ENCODE assay signal across 1 cellular context in the genomic region with DNA sequence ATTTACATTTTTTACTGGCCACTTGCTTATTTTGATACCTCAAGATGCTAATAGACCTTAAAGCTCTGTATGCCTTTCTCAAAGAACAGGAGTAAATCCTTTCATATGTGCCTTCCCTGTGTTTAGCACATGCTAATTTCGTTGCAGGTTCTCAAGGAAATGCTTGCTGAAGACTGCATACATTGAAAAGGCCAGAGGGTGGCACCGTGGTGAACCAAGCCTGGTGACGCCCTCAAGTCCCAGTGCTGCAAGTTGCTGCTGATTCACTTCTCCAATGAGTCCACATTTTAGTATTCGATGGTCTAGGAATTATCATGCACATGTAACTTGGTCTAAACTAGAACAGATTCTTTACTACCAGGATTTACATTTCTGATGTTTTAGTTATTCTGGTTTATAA.
TF ChIP-seq lines count a peak whose summit lies in the region.

No MANE protein-coding gene starts in this region.

TF ChIP-seq in K562, 482 proteins besides CTCF, POLR2A, EP300 and RAD21 (continued from another document):
- no peak for TF ChIP-seq HIVEP1 (CRISPR knock-in tag; IDR thresholded peaks at IDR 0.05)
- no peak for TF ChIP-seq TEAD4 (IDR thresholded peaks at IDR 0.05; ENCODE audit: low read length)
- TF ChIP-seq TEAD4 (CRISPR knock-in tag; IDR thresholded peaks at IDR 0.05; ENCODE audit: borderline replicate concordance): no peak
- TF ChIP-seq, protein P1, sequence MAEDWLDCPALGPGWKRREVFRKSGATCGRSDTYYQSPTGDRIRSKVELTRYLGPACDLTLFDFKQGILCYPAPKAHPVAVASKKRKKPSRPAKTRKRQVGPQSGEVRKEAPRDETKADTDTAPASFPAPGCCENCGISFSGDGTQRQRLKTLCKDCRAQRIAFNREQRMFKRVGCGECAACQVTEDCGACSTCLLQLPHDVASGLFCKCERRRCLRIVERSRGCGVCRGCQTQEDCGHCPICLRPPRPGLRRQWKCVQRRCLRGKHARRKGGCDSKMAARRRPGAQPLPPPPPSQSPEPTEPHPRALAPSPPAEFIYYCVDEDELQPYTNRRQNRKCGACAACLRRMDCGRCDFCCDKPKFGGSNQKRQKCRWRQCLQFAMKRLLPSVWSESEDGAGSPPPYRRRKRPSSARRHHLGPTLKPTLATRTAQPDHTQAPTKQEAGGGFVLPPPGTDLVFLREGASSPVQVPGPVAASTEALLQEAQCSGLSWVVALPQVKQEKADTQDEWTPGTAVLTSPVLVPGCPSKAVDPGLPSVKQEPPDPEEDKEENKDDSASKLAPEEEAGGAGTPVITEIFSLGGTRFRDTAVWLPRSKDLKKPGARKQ (CRISPR knock-in tag; IDR thresholded peaks at IDR 0.05): no peak
- no peak for TF ChIP-seq RBM25 (IDR thresholded peaks at IDR 0.05; ENCODE audit: low read depth, low read length, severe bottlenecking)
- TF ChIP-seq KDM5B (IDR thresholded peaks at IDR 0.05; ENCODE audit: insufficient replicate concordance, low read depth, low read length): no peak
- TF ChIP-seq, protein P2, sequence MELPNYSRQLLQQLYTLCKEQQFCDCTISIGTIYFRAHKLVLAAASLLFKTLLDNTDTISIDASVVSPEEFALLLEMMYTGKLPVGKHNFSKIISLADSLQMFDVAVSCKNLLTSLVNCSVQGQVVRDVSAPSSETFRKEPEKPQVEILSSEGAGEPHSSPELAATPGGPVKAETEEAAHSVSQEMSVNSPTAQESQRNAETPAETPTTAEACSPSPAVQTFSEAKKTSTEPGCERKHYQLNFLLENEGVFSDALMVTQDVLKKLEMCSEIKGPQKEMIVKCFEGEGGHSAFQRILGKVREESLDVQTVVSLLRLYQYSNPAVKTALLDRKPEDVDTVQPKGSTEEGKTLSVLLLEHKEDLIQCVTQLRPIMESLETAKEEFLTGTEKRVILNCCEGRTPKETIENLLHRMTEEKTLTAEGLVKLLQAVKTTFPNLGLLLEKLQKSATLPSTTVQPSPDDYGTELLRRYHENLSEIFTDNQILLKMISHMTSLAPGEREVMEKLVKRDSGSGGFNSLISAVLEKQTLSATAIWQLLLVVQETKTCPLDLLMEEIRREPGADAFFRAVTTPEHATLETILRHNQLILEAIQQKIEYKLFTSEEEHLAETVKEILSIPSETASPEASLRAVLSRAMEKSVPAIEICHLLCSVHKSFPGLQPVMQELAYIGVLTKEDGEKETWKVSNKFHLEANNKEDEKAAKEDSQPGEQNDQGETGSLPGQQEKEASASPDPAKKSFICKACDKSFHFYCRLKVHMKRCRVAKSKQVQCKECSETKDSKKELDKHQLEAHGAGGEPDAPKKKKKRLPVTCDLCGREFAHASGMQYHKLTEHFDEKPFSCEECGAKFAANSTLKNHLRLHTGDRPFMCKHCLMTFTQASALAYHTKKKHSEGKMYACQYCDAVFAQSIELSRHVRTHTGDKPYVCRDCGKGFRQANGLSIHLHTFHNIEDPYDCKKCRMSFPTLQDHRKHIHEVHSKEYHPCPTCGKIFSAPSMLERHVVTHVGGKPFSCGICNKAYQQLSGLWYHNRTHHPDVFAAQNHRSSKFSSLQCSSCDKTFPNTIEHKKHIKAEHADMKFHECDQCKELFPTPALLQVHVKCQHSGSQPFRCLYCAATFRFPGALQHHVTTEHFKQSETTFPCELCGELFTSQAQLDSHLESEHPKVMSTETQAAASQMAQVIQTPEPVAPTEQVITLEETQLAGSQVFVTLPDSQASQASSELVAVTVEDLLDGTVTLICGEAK (IDR thresholded peaks at IDR 0.05): no peak
- TF ChIP-seq, protein P2 (CRISPR knock-in tag; IDR thresholded peaks at IDR 0.05): no peak
